1 cellular context compared by ENCODE assay signal in genomic region chr1:225848044-225848955, GRCh38.
TF ChIP-seq lines count a peak whose summit lies in the region.

No MANE protein-coding gene starts in this region.

TF ChIP-seq in HepG2, 621 proteins besides CTCF, POLR2A, EP300 and RAD21:
- TF ChIP-seq ARID3A (IDR thresholded peaks at IDR 0.05; ENCODE audit: low read depth, low read length) (no peak), ZNF709 (CRISPR knock-in tag; IDR thresholded peaks at IDR 0.05) (no peak), FOSL2 (CRISPR knock-in tag; IDR thresholded peaks at IDR 0.05) (no peak), RBM22 (optimal IDR thresholded peaks at IDR 0.05; ENCODE audit: low read length) (peak; percentile 10), MED13 (CRISPR knock-in tag; IDR thresholded peaks at IDR 0.05) (no peak), AGO2 (optimal IDR thresholded peaks at IDR 0.05; ENCODE audit: low read depth, low read length) (peak; percentile 77)
